Comparison of ENCODE assay signal across 22 cellular contexts in the genomic region with DNA sequence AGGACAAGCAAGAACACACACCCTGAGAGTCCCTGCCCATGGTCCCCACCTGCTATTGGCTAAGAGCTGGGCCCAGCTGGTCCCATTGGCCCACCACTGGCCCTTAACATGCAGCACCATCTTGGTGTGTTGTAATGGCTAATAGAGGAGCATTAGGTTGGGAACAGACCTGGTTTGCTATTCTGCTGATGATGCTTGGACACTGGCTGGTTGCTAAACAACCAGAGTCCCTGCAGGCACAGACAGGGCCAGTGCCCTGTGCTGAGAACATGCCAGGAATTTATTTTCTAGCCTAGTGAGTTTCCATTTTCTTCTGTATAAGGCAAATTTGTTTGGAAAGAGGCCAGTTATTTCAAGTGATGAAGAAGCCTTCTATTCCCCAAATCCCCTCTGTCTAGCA. TPM values are rescaled to one million over a fixed set of nuclear protein-coding genes. Genes with fewer than 3 reads are reported as not detected.
DNase-seq lines count a peak whose midpoint lies in the region; ATAC-seq, FAIRE-seq and TF ChIP-seq lines count a peak whose summit lies in the region.
"Had no signal": no experiment of that assay in that cellular context is flagged by ENCODE, and none has a peak within 500 bp of the region (broad histone marks: within the 10 kb centered on the region; RNA-seq: fewer than 3 reads in every experiment).

No MANE protein-coding gene starts in this region.

- no peak for TF ChIP-seq RAD21 in HepG2 (CRISPR knock-in tag; IDR thresholded peaks at IDR 0.05)

- peaks cover 28% of the 10 kb centered on the region for H3K4me1 Mint-ChIP-seq in chondrocyte (ENCODE audit: low read depth)
- H3K4me1 Mint-ChIP-seq in naive thymus-derived CD4-positive, alpha-beta T cell = peaks cover 32 to 56% (median 49%) of the 10 kb centered on the region in 7 donors
- H3K4me1 Mint-ChIP-seq in activated T-cell treated with anti-CD3 and anti-CD28 coated beads, Interleukin-2, amount 50 U/mL, for 4 hours (ENCODE audit: low read depth) = peaks cover 45% of the 10 kb centered on the region
- peaks cover 28% of the 10 kb centered on the region for H3K4me1 Mint-ChIP-seq in T-helper 2 cell treated with Interferon-gamma antibody and Interleukin-4, amounts not matched to agents 5 μg/mL and 100 μg/mL, for 36 hours (ENCODE audit: low read depth)

- H3K79me2 ChIP-seq in HepG2 (ENCODE audit: insufficient read depth, low read length) = no peaks in the 10 kb centered on the region

- ATAC-seq in right lobe of liver (peak in 3 of 4 donors; percentile 5 to 21 (median 12)), HepG2 (no peak)
- ATAC-seq in naive thymus-derived CD4-positive, alpha-beta T cell = no peak
- ATAC-seq in activated T-cell treated with anti-CD3 and anti-CD28 coated beads, Interleukin-2, amount 50 U/mL, for 4 hours = no peak
- ATAC-seq: PC-3 had no signal

- no peak overlapping the region for H3K9ac ChIP-seq in HepG2 (ENCODE audit: insufficient read depth, low read depth, low read length)
- H3K9ac ChIP-seq: BLaER1 had no signal

- H3K4me2 ChIP-seq in HepG2 (ENCODE audit: low read depth, low read length) = no peak overlapping the region
- H3K4me2 ChIP-seq: BLaER1 had no signal

- DNase-seq in right lobe of liver (no peak), HepG2 (ENCODE audit: low spot score) (no peak), chondrocyte (ENCODE audit: low spot score) (no peak), ecto neural progenitor cell (ENCODE audit: low spot score) (no peak), GM19239 (ENCODE audit: insufficient read length, low spot score) (no peak)
- no peak for DNase-seq in naive thymus-derived CD4-positive, alpha-beta T cell
- no peak for DNase-seq in activated T-cell treated with anti-CD3 and anti-CD28 coated beads, Interleukin-2, amount 50 U/mL, for 4 hours
- no peak for DNase-seq in T-helper 2 cell treated with Interferon-gamma antibody and Interleukin-4, amounts not matched to agents 5 μg/mL and 100 μg/mL, for 36 hours (ENCODE audit: low spot score)
- DNase-seq: Kasumi-1, NCI-H1105 treated with DMSO at 0.1 percent for 48 hours, NCI-H2029, NCI-H2171, NCI-H446 treated with DMSO at 0.1 percent for 48 hours, NCI-H748 treated with DMSO at 0.1 percent for 48 hours, PC-3 had no signal

- TF ChIP-seq EP300 in HepG2 (IDR thresholded peaks at IDR 0.05; ENCODE audit: low read depth in 2 of 2, low read length in 2 of 2) (no peak), HepG2 (CRISPR knock-in tag; IDR thresholded peaks at IDR 0.05; ENCODE audit: borderline replicate concordance) (no peak)

- H3K4me1 ChIP-seq in right lobe of liver (no peaks in the 10 kb centered on the region), HepG2 (ENCODE audit: insufficient read depth, low read length) (peaks cover under 1% of the 10 kb centered on the region)
- H3K4me1 ChIP-seq in naive thymus-derived CD4-positive, alpha-beta T cell (ENCODE audit: control insufficient read depth in 2 of 2, insufficient read depth in 2 of 2, low read length in 2 of 2) = peaks cover 15 to 37% of the 10 kb centered on the region in 2 donors

- H3K9me3 Mint-ChIP-seq in chondrocyte (ENCODE audit: low read depth) = peaks cover 4% of the 10 kb centered on the region
- peaks cover 0 to 3% (median 0%) of the 10 kb centered on the region in 11 donors for H3K9me3 Mint-ChIP-seq in naive thymus-derived CD4-positive, alpha-beta T cell
- no peaks in the 10 kb centered on the region for H3K9me3 Mint-ChIP-seq in activated T-cell treated with anti-CD3 and anti-CD28 coated beads, Interleukin-2, amount 50 U/mL, for 4 hours
- H3K9me3 Mint-ChIP-seq in T-helper 2 cell treated with Interferon-gamma antibody and Interleukin-4, amounts not matched to agents 5 μg/mL and 100 μg/mL, for 36 hours = no peaks in the 10 kb centered on the region
- H3K9me3 Mint-ChIP-seq: IgD-negative memory B cell had no signal

- H3K36me3 ChIP-seq in right lobe of liver (peaks cover 0 to 97% (median 29%) of the 10 kb centered on the region in 4 donors), HepG2 (replicated peaks in 1 of 2; ENCODE audit: control insufficient read depth in 1 of 2, insufficient read depth in 2 of 2, low read length in 2 of 2) (no peaks in the 10 kb centered on the region)
- H3K36me3 ChIP-seq in naive thymus-derived CD4-positive, alpha-beta T cell (ENCODE audit: control insufficient read depth in 2 of 3, insufficient read depth in 3 of 3, low read length in 3 of 3) = peaks cover 0 to 41% (median 0%) of the 10 kb centered on the region in 3 experiments
- H3K36me3 ChIP-seq: BLaER1 had no signal

- in situ Hi-C loops in HepG2 (cut with HindIII; ENCODE audit: extremely low pct_ligation_motif_present, low pct_unique_long_range_greater_than_20kb) = no loop called here

- no peak overlapping the region for H3K4me3 Mint-ChIP-seq in chondrocyte (ENCODE audit: unreplicated experiment)
- no peak overlapping the region for H3K4me3 Mint-ChIP-seq in naive thymus-derived CD4-positive, alpha-beta T cell
- H3K4me3 Mint-ChIP-seq in activated T-cell treated with anti-CD3 and anti-CD28 coated beads, Interleukin-2, amount 50 U/mL, for 4 hours = no peak overlapping the region
- H3K4me3 Mint-ChIP-seq in T-helper 2 cell treated with Interferon-gamma antibody and Interleukin-4, amounts not matched to agents 5 μg/mL and 100 μg/mL, for 36 hours = no peak overlapping the region
- H3K4me3 Mint-ChIP-seq: IgD-negative memory B cell had no signal

- no peaks in the 10 kb centered on the region for H3K27me3 Mint-ChIP-seq in chondrocyte (ENCODE audit: low read depth)
- H3K27me3 Mint-ChIP-seq in naive thymus-derived CD4-positive, alpha-beta T cell = no peaks in the 10 kb centered on the region
- no peaks in the 10 kb centered on the region for H3K27me3 Mint-ChIP-seq in activated T-cell treated with anti-CD3 and anti-CD28 coated beads, Interleukin-2, amount 50 U/mL, for 4 hours (ENCODE audit: low read depth)
- H3K27me3 Mint-ChIP-seq in T-helper 2 cell treated with Interferon-gamma antibody and Interleukin-4, amounts not matched to agents 5 μg/mL and 100 μg/mL, for 36 hours (ENCODE audit: low read depth) = peaks cover 5% of the 10 kb centered on the region
- H3K27me3 Mint-ChIP-seq: IgD-negative memory B cell had no signal

- peak overlapping the region; percentile 27 for H3K27ac Mint-ChIP-seq in chondrocyte (ENCODE audit: unreplicated experiment)
- H3K27ac Mint-ChIP-seq in naive thymus-derived CD4-positive, alpha-beta T cell = peak overlapping the region in 5 of 9 donors; percentile 17 to 91 (median 72)
- no peak overlapping the region for H3K27ac Mint-ChIP-seq in T-helper 2 cell treated with Interferon-gamma antibody and Interleukin-4, amounts not matched to agents 5 μg/mL and 100 μg/mL, for 36 hours
- H3K27ac Mint-ChIP-seq: IgD-negative memory B cell had no signal

- CTCF ChIA-PET in HepG2 (lab: Yijun Ruan, JAX; ENCODE audit: low intra/inter-chr PET ratio, low total read pairs) = no interaction called here
- CTCF ChIA-PET in naive thymus-derived CD4-positive, alpha-beta T cell (lab: Charles Lee) = interaction anchor here (1.5 kb wide), 1 partner anchor 53 kb away, joined by 4 read pairs; the partner anchor contains the start of gene IL6R

- H3K9me3 ChIP-seq in right lobe of liver = no peaks in the 10 kb centered on the region
- H3K9me3 ChIP-seq in HepG2 (ENCODE audit: low read length) = no peaks in the 10 kb centered on the region
- H3K9me3 ChIP-seq in naive thymus-derived CD4-positive, alpha-beta T cell (ENCODE audit: control insufficient read depth in 2 of 3, low read length in 3 of 3) = no peaks in the 10 kb centered on the region
- H3K9me3 ChIP-seq: BLaER1 had no signal

- TF ChIP-seq CTCF in right lobe of liver (IDR thresholded peaks at IDR 0.05) (no peak), HepG2 (CRISPR knock-in tag; IDR thresholded peaks at IDR 0.05) (no peak), chondrocyte (IDR thresholded peaks at IDR 0.05) (no peak)

- BruUV-seq in HepG2 (replicated peaks; lab: Mats Ljungman, UMichigan) = no TSS peak

- H3K36me3 Mint-ChIP-seq in chondrocyte (ENCODE audit: low read depth) = peaks cover 5% of the 10 kb centered on the region
- H3K36me3 Mint-ChIP-seq in naive thymus-derived CD4-positive, alpha-beta T cell = peaks cover 4 to 41% (median 23%) of the 10 kb centered on the region in 5 donors
- peaks cover 25% of the 10 kb centered on the region for H3K36me3 Mint-ChIP-seq in activated T-cell treated with anti-CD3 and anti-CD28 coated beads, Interleukin-2, amount 50 U/mL, for 4 hours (ENCODE audit: insufficient read depth)
- peaks cover 10% of the 10 kb centered on the region for H3K36me3 Mint-ChIP-seq in T-helper 2 cell treated with Interferon-gamma antibody and Interleukin-4, amounts not matched to agents 5 μg/mL and 100 μg/mL, for 36 hours (ENCODE audit: low read depth)

- POLR2A ChIA-PET in HepG2 (lab: Yijun Ruan, JAX) = no interaction called here
- POLR2A ChIA-PET in naive thymus-derived CD4-positive, alpha-beta T cell (lab: Charles Lee) = interaction anchor here (0.5 to 1.9 kb wide), 2 partner anchors 39 to 457 kb away, joined by 3 to 5 read pairs; no protein-coding TSS in a partner anchor

- H3K4me3 ChIP-seq in right lobe of liver (no peak overlapping the region), HepG2 (replicated peaks in 1 of 3; ENCODE audit: insufficient read depth in 1 of 3, low read depth in 2 of 3, low read length in 3 of 3) (no peak overlapping the region)
- H3K4me3 ChIP-seq in naive thymus-derived CD4-positive, alpha-beta T cell (ENCODE audit: low read length) = no peak overlapping the region
- H3K4me3 ChIP-seq: BLaER1 had no signal

- no peak for FAIRE-seq in HepG2 (lab: Jason Lieb, UNC)
- FAIRE-seq in GM19239 (lab: Jason Lieb, UNC) = no peak

- intact Hi-C loops in right lobe of liver (cut with DNase I) (no loop called here), HepG2 (cut with micrococcal nuclease; ENCODE audit: unreplicated experiment) (no loop called here)
- intact Hi-C loops in naive thymus-derived CD4-positive, alpha-beta T cell (cut with micrococcal nuclease) = no loop called here

- no peak overlapping the region for H2AFZ ChIP-seq in HepG2 (ENCODE audit: low read length)

- TF ChIP-seq POLR2A in right lobe of liver (IDR thresholded peaks at IDR 0.05) = no peak
- TF ChIP-seq POLR2A in HepG2 (IDR thresholded peaks at IDR 0.05; ENCODE audit: insufficient read depth in 1 of 2, low read depth in 2 of 2, low read length in 2 of 2) = no peak

- H4K20me1 ChIP-seq in HepG2 (ENCODE audit: insufficient read depth, low read length) = no peaks in the 10 kb centered on the region
- H4K20me1 ChIP-seq: BLaER1 had no signal

- H3K27ac ChIP-seq in right lobe of liver (no peak overlapping the region), HepG2 (ENCODE audit: extremely low read length, insufficient read depth, low read length) (no peak overlapping the region)
- no peak overlapping the region for H3K27ac ChIP-seq in naive thymus-derived CD4-positive, alpha-beta T cell (ENCODE audit: low read depth, low read length)
- H3K27ac ChIP-seq: BLaER1 had no signal

- no peaks in the 10 kb centered on the region for H3K27me3 ChIP-seq in right lobe of liver
- no peaks in the 10 kb centered on the region for H3K27me3 ChIP-seq in HepG2 (ENCODE audit: control insufficient read depth in 1 of 2, insufficient read depth in 2 of 2, low read length in 2 of 2)
- H3K27me3 ChIP-seq in naive thymus-derived CD4-positive, alpha-beta T cell (ENCODE audit: control insufficient read depth in 2 of 2, insufficient read depth in 2 of 2, low read length in 2 of 2) = no peaks in the 10 kb centered on the region
- H3K27me3 ChIP-seq: BLaER1 had no signal

RNA-seq across cellular contexts. Expression of gene TDRD10, which starts 43.0 kb away (rescaled TPM):
- total RNA-seq in right lobe of liver (1 to 10 TPM in 5 of 6 experiments, under 1 TPM in 1; 0.92 to 2.2 (median 1.4) TPM), HepG2 (2016; rRNA removed; fragmentation: Illumina TruSeq; extraction: Trizol) (not detected in 2 replicates), chondrocyte (0.17 TPM in 1 of 3 replicates, not detected in the others)
- total RNA-seq in HepG2 (2016; cell fraction: cytosol; rRNA removed; fragmentation: Illumina TruSeq; extraction: Trizol; ENCODE audit: low read depth) = not detected in 2 replicates
- not detected in 2 replicates for total RNA-seq in HepG2 (2016; cell fraction: insoluble cytoplasmic fraction; rRNA removed; fragmentation: Illumina TruSeq; extraction: Trizol)
- total RNA-seq in HepG2 (2016; cell fraction: membrane; rRNA removed; fragmentation: Illumina TruSeq; extraction: Trizol) = not detected in 2 replicates
- total RNA-seq in HepG2 (2016; cell fraction: nucleus; rRNA removed; fragmentation: Illumina TruSeq; extraction: Trizol) = not detected in 2 replicates
- polyA plus RNA-seq in HepG2 (2011; rRNA removed) = not detected in 2 replicates
- polyA plus RNA-seq in HepG2 (2011; cell fraction: cytosol; rRNA removed) = not detected in 2 replicates
- polyA plus RNA-seq in HepG2 (2011; cell fraction: nucleus; rRNA removed) = not detected in 2 replicates
- polyA plus RNA-seq in HepG2 (2012) = not detected in 2 replicates
- not detected in 2 replicates for polyA plus RNA-seq in HepG2 (2016; cell fraction: cytosol; fragmentation: Illumina TruSeq; extraction: Trizol; ENCODE audit: low read depth)
- not detected in 2 replicates for polyA plus RNA-seq in HepG2 (2016; cell fraction: insoluble cytoplasmic fraction; fragmentation: Illumina TruSeq; extraction: Trizol; ENCODE audit: low read depth)
- polyA plus RNA-seq in HepG2 (2016; cell fraction: membrane; fragmentation: Illumina TruSeq; extraction: Trizol; ENCODE audit: low read depth) = not detected in 2 replicates
- polyA plus RNA-seq in HepG2 (2016; cell fraction: nucleus; fragmentation: Illumina TruSeq; extraction: Trizol; ENCODE audit: insufficient read depth, low read depth) = not detected in 2 replicates
- polyA minus RNA-seq in HepG2 (2011; rRNA and poly(A)+ RNA removed; ENCODE audit: low replicate concordance) = 0.07 TPM in 1 of 2 replicates, not detected in the other
- not detected in 2 replicates for polyA minus RNA-seq in HepG2 (2011; cell fraction: cytosol; rRNA and poly(A)+ RNA removed)
- polyA minus RNA-seq in HepG2 (2011; cell fraction: nucleus; rRNA and poly(A)+ RNA removed) = not detected in 2 replicates
- total RNA-seq in naive thymus-derived CD4-positive, alpha-beta T cell = under 1 TPM in 1 of 5 experiments, not detected in 4; 0.29 TPM
- not detected for polyA plus RNA-seq in naive thymus-derived CD4-positive, alpha-beta T cell
- not detected for total RNA-seq in activated T-cell treated with anti-CD3 and anti-CD28 coated beads, Interleukin-2, amount 50 U/mL, for 4 hours
- total RNA-seq: A172, Daoy, H4, HT1080, PC-3, SK-MEL-5 had no signal
- polyA plus RNA-seq: IgD-negative memory B cell had no signal

RNA-seq across cellular contexts. Expression of gene SHE, which starts 43.2 kb away (rescaled TPM):
- 1 to 10 TPM; 4.0 to 5.6 (median 4.7) TPM for total RNA-seq in right lobe of liver
- total RNA-seq in HepG2 (2016; rRNA removed; fragmentation: Illumina TruSeq; extraction: Trizol) = not detected in 2 replicates
- total RNA-seq in HepG2 (2016; cell fraction: cytosol; rRNA removed; fragmentation: Illumina TruSeq; extraction: Trizol; ENCODE audit: low read depth) = not detected in 2 replicates
- not detected in 2 replicates for total RNA-seq in HepG2 (2016; cell fraction: insoluble cytoplasmic fraction; rRNA removed; fragmentation: Illumina TruSeq; extraction: Trizol)
- total RNA-seq in HepG2 (2016; cell fraction: membrane; rRNA removed; fragmentation: Illumina TruSeq; extraction: Trizol) = not detected in 2 replicates
- total RNA-seq in HepG2 (2016; cell fraction: nucleus; rRNA removed; fragmentation: Illumina TruSeq; extraction: Trizol) = not detected in 2 replicates
- polyA plus RNA-seq in HepG2 (2011; rRNA removed) = not detected in 2 replicates
- polyA plus RNA-seq in HepG2 (2011; cell fraction: cytosol; rRNA removed) = not detected in 2 replicates
- polyA plus RNA-seq in HepG2 (2011; cell fraction: nucleus; rRNA removed) = not detected in 2 replicates
- polyA plus RNA-seq in HepG2 (2012) = not detected in 2 replicates
- polyA plus RNA-seq in HepG2 (2016; cell fraction: cytosol; fragmentation: Illumina TruSeq; extraction: Trizol; ENCODE audit: low read depth) = not detected in 2 replicates
- polyA plus RNA-seq in HepG2 (2016; cell fraction: insoluble cytoplasmic fraction; fragmentation: Illumina TruSeq; extraction: Trizol; ENCODE audit: low read depth) = not detected in 2 replicates
- polyA plus RNA-seq in HepG2 (2016; cell fraction: membrane; fragmentation: Illumina TruSeq; extraction: Trizol; ENCODE audit: low read depth) = not detected in 2 replicates
- polyA plus RNA-seq in HepG2 (2016; cell fraction: nucleus; fragmentation: Illumina TruSeq; extraction: Trizol; ENCODE audit: insufficient read depth, low read depth) = not detected in 2 replicates
- polyA minus RNA-seq in HepG2 (2011; rRNA and poly(A)+ RNA removed; ENCODE audit: low replicate concordance) = not detected in 2 replicates
- not detected in 2 replicates for polyA minus RNA-seq in HepG2 (2011; cell fraction: cytosol; rRNA and poly(A)+ RNA removed)
- polyA minus RNA-seq in HepG2 (2011; cell fraction: nucleus; rRNA and poly(A)+ RNA removed) = not detected in 2 replicates
- 0.10 to 0.20 TPM in 2 of 3 replicates, not detected in the other for total RNA-seq in chondrocyte
- total RNA-seq in naive thymus-derived CD4-positive, alpha-beta T cell = not detected
- polyA plus RNA-seq in naive thymus-derived CD4-positive, alpha-beta T cell = under 1 TPM in 1 of 2 donors, not detected in 1; 0.04 TPM
- under 1 TPM; 0.03 to 0.14 (median 0.05) TPM for total RNA-seq in activated T-cell treated with anti-CD3 and anti-CD28 coated beads, Interleukin-2, amount 50 U/mL, for 4 hours
- total RNA-seq: A172, H4, HT1080, PC-3 had no signal
- polyA plus RNA-seq: IgD-negative memory B cell had no signal

RNA-seq across cellular contexts. Expression of gene IL6R, which starts 53.9 kb away (rescaled TPM):
- total RNA-seq in right lobe of liver = 100 to 1,000 TPM in 2 of 6 experiments, 10 to 100 TPM in 4; 32.2 to 145 (median 68.2) TPM
- 3.5 and 5.0 TPM in 2 replicates for total RNA-seq in HepG2 (2016; rRNA removed; fragmentation: Illumina TruSeq; extraction: Trizol)
- total RNA-seq in HepG2 (2016; cell fraction: cytosol; rRNA removed; fragmentation: Illumina TruSeq; extraction: Trizol; ENCODE audit: low read depth) = 0.71 and 0.91 TPM in 2 replicates
- total RNA-seq in HepG2 (2016; cell fraction: insoluble cytoplasmic fraction; rRNA removed; fragmentation: Illumina TruSeq; extraction: Trizol) = 1.9 and 4.6 TPM in 2 replicates
- total RNA-seq in HepG2 (2016; cell fraction: membrane; rRNA removed; fragmentation: Illumina TruSeq; extraction: Trizol) = 1.2 and 1.3 TPM in 2 replicates
- total RNA-seq in HepG2 (2016; cell fraction: nucleus; rRNA removed; fragmentation: Illumina TruSeq; extraction: Trizol) = 3.7 and 4.0 TPM in 2 replicates
- polyA plus RNA-seq in HepG2 (2011; rRNA removed) = 24.5 and 30.5 TPM in 2 replicates
- polyA plus RNA-seq in HepG2 (2011; cell fraction: cytosol; rRNA removed) = 15.2 and 20.2 TPM in 2 replicates
- 15.9 and 16.7 TPM in 2 replicates for polyA plus RNA-seq in HepG2 (2011; cell fraction: nucleus; rRNA removed)
- 13.7 and 18.5 TPM in 2 replicates for polyA plus RNA-seq in HepG2 (2012)
- polyA plus RNA-seq in HepG2 (2016; cell fraction: cytosol; fragmentation: Illumina TruSeq; extraction: Trizol; ENCODE audit: low read depth) = 0.28 and 0.32 TPM in 2 replicates
- 1.4 and 2.1 TPM in 2 replicates for polyA plus RNA-seq in HepG2 (2016; cell fraction: insoluble cytoplasmic fraction; fragmentation: Illumina TruSeq; extraction: Trizol; ENCODE audit: low read depth)
- polyA plus RNA-seq in HepG2 (2016; cell fraction: membrane; fragmentation: Illumina TruSeq; extraction: Trizol; ENCODE audit: low read depth) = 0.60 and 0.65 TPM in 2 replicates
- 4.0 and 4.9 TPM in 2 replicates for polyA plus RNA-seq in HepG2 (2016; cell fraction: nucleus; fragmentation: Illumina TruSeq; extraction: Trizol; ENCODE audit: insufficient read depth, low read depth)
- 13.3 and 63.4 TPM in 2 replicates for polyA minus RNA-seq in HepG2 (2011; rRNA and poly(A)+ RNA removed; ENCODE audit: low replicate concordance)
- polyA minus RNA-seq in HepG2 (2011; cell fraction: cytosol; rRNA and poly(A)+ RNA removed) = 10.3 and 13.7 TPM in 2 replicates
- polyA minus RNA-seq in HepG2 (2011; cell fraction: nucleus; rRNA and poly(A)+ RNA removed) = 13.4 and 13.8 TPM in 2 replicates
- 1.1 to 1.4 TPM (median 1.3 TPM) in 3 replicates for total RNA-seq in chondrocyte
- total RNA-seq in naive thymus-derived CD4-positive, alpha-beta T cell = 10 to 100 TPM in 4 of 5 experiments, 1 to 10 TPM in 1; 5.2 to 91.6 (median 85.6) TPM
- 10 to 100 TPM; 55.1 to 66.3 TPM for polyA plus RNA-seq in naive thymus-derived CD4-positive, alpha-beta T cell
- 10 to 100 TPM; 20.7 to 28.7 (median 24.1) TPM for total RNA-seq in activated T-cell treated with anti-CD3 and anti-CD28 coated beads, Interleukin-2, amount 50 U/mL, for 4 hours

Comparison
In these comparisons a context has a peak if more than half of its experiments do, and no peak if none do; other contexts are left out.
1. ATAC-seq: peak in right lobe of liver (3 of 4); none in HepG2 (single experiment), naive thymus-derived CD4-positive, alpha-beta T cell (single experiment) and activated T-cell treated with anti-CD3 and anti-CD28 coated beads, Interleukin-2, amount 50 U/mL, for 4 hours (0 of 2).